ENCODE assay signal across 2 cellular contexts in genomic region chr9:129471201-129472019, GRCh38.
TF ChIP-seq lines count a peak whose summit lies in the region.

No MANE protein-coding gene starts in this region.

TF ChIP-seq in HCT116, 20 proteins besides CTCF, POLR2A, EP300 and RAD21:
- TF ChIP-seq ZNF274 (IDR thresholded peaks at IDR 0.05; ENCODE audit: low read depth, low read length), result no peak

TF ChIP-seq in HEK293T, 16 proteins besides CTCF, POLR2A, EP300 and RAD21:
- TF ChIP-seq NFRKB (IDR thresholded peaks at IDR 0.05) (no peak), TARDBP (IDR thresholded peaks at IDR 0.05) (no peak), ARNT (IDR thresholded peaks at IDR 0.05) (no peak), FOXA1 (IDR thresholded peaks at IDR 0.05) (no peak), BHLHE40 (IDR thresholded peaks at IDR 0.05; ENCODE audit: borderline replicate concordance) (no peak), L3MBTL2 (conservative IDR thresholded peaks at IDR 0.05) (no peak), HDGF (IDR thresholded peaks at IDR 0.05; ENCODE audit: borderline replicate concordance) (no peak), PKNOX1 (IDR thresholded peaks at IDR 0.05) (no peak), CTBP1 (IDR thresholded peaks at IDR 0.05; ENCODE audit: borderline replicate concordance) (no peak), LEF1 (IDR thresholded peaks at IDR 0.05; ENCODE audit: borderline replicate concordance) (no peak), ZNF384 (IDR thresholded peaks at IDR 0.05) (no peak)
TF ChIP-seq in HEK293T: peak in this region for 0.
